ENCODE assay signal across 1 cellular context in the genomic region with DNA sequence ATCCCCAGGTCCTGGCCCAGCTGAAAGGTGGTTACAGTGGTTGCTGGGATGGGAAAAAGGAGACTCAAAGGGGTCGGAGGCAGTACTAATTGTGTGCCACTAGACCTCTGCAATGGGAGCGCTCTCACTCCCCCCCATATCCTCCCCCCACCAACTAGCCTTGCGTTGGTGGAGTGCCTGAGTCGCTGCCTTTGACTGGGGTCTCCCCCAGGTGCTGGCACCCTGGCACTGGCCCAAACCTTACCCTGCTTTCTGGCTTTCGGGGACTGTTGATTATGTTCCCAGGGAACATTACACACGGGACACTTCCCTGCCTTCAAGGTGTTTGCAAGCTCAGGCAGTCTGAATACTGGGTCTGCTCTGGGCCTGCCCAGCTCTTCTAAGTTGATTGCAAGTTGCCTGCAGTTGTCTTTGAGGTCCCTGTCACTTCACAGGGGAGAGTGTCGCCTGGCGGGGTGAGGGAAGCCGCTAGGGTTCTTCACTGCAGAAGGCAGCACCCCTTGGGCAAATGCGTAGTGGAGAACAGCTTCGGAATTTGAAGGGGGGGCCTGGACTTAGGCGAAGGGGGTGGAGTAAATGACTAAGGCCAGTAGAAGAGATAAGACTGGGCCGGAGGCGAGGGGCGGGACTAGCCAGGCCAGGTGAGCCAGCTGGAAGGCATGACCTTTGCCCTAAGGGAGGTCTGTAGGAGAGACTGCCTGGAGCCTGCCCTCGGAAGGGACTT.
TF ChIP-seq lines count a peak whose summit lies in the region.

No MANE protein-coding gene starts in this region.

TF ChIP-seq in GM23338, 12 proteins besides CTCF, POLR2A, EP300 and RAD21 (continued from another document):
- TF ChIP-seq ZNF462 (CRISPR knock-in tag; IDR thresholded peaks at IDR 0.05) (no peak), EZH2 (IDR thresholded peaks at IDR 0.05; ENCODE audit: low read depth, unreplicated experiment) (no peak), JUNB (IDR thresholded peaks at IDR 0.05; ENCODE audit: unreplicated experiment) (no peak), REST (IDR thresholded peaks at IDR 0.05; ENCODE audit: unreplicated experiment) (no peak), ZNF114 (CRISPR knock-in tag; IDR thresholded peaks at IDR 0.05) (no peak), ZNF331 (CRISPR knock-in tag; IDR thresholded peaks at IDR 0.05; ENCODE audit: low read depth) (no peak), EZH2phosphoT487 (IDR thresholded peaks at IDR 0.05; ENCODE audit: unreplicated experiment) (no peak)
